ENCODE assay signal across 8 cellular contexts in genomic region chr7:88357794-88358533, GRCh38. TPM values are rescaled to one million over a fixed set of nuclear protein-coding genes. Genes with fewer than 3 reads are reported as not detected.
DNase-seq lines count a peak whose midpoint lies in the region; ATAC-seq, FAIRE-seq and TF ChIP-seq lines count a peak whose summit lies in the region.
"Had no signal": no experiment of that assay in that cellular context is flagged by ENCODE, and none has a peak within 500 bp of the region (broad histone marks: within the 10 kb centered on the region; RNA-seq: fewer than 3 reads in every experiment).

No MANE protein-coding gene starts in this region.

- H3K4me3 ChIP-seq in Peyer's patch, result peak overlapping the region in 2 of 4 donors; percentile 9 to 20
- H3K4me3 ChIP-seq in heart left ventricle, result peak overlapping the region in 8 of 12 donors; percentile 20 to 46 (median 31)

- H3K4me1 ChIP-seq in Peyer's patch (peaks cover 0 to 4% (median 0%) of the 10 kb centered on the region in 4 donors), heart left ventricle (peaks cover 0 to 25% (median 0%) of the 10 kb centered on the region in 12 donors)

- FAIRE-seq in GM19239 (lab: Jason Lieb, UNC), result no peak
- FAIRE-seq: TTC549 had no signal

- TF ChIP-seq CTCF in Peyer's patch (IDR thresholded peaks at IDR 0.05) (peak in 4 of 6 experiments; percentile 21 to 50 (median 46)), heart left ventricle (IDR thresholded peaks at IDR 0.05) (peak; percentile 41 to 80 (median 64))

- H3K36me3 ChIP-seq in Peyer's patch (no peaks in the 10 kb centered on the region), heart left ventricle (no peaks in the 10 kb centered on the region)

- DNase-seq in Peyer's patch (no peak), heart left ventricle (no peak), GM19239 (ENCODE audit: insufficient read length, low spot score) (no peak), activated T-cell treated with anti-CD3 and anti-CD28 coated beads for 4 hours (no peak), activated gamma-delta T cell treated with Interleukin-2 at 50 U/mL for 16 hours (no peak)

- no peaks in the 10 kb centered on the region for H3K9me3 ChIP-seq in Peyer's patch
- H3K9me3 ChIP-seq in heart left ventricle, result no peaks in the 10 kb centered on the region

- TF ChIP-seq POLR2A in Peyer's patch (IDR thresholded peaks at IDR 0.05) (no peak), heart left ventricle (IDR thresholded peaks at IDR 0.05) (no peak)

- WGBS in heart left ventricle, 4 donors, result 24 to 36% (median 31%) methylated on average over 4 of the region's 4 CpGs

- ATAC-seq in GM18867 (IDR thresholded peaks at IDR 0.05; ENCODE audit: unreplicated experiment) (peak; percentile 84), HG02943 (IDR thresholded peaks at IDR 0.05; ENCODE audit: low read depth, unreplicated experiment) (peak; percentile 78), heart left ventricle (peak in 3 of 4 donors; percentile 81 to 91 (median 82))

- H3K27ac ChIP-seq in Peyer's patch (no peak overlapping the region), heart left ventricle (no peak overlapping the region)

- H3K27me3 ChIP-seq in Peyer's patch, result no peaks in the 10 kb centered on the region
- no peaks in the 10 kb centered on the region for H3K27me3 ChIP-seq in heart left ventricle

- intact Hi-C loops in heart left ventricle (cut with DNase I), result loop anchor here (1.0 to 5.0 kb wide), 4 partner anchors 113 to 116 kb away; no protein-coding TSS in a partner anchor

RNA-seq across cellular contexts. Expression of gene STEAP4, which starts 51.3 kb away (rescaled TPM):
- total RNA-seq in Peyer's patch (10 to 100 TPM in 1 of 4 donors, 1 to 10 TPM in 3; 1.9 to 16.5 (median 5.1) TPM), heart left ventricle (10 to 100 TPM in 8 of 9 donors, 1 to 10 TPM in 1; 7.2 to 47.1 (median 20.9) TPM)
- 10 to 100 TPM in 1 of 2 donors, 1 to 10 TPM in 1; 6.8 to 14.2 TPM for polyA plus RNA-seq in heart left ventricle
